19 cellular contexts compared by ENCODE assay signal in genomic region chr13:45301263-45301662, GRCh38.
"Had no signal": no experiment of that assay in that cellular context is flagged by ENCODE, and none has a peak within 500 bp of the region (broad histone marks: within the 10 kb centered on the region; RNA-seq: fewer than 3 reads in every experiment).

No MANE protein-coding gene starts in this region.

- H3K9me3 Mint-ChIP-seq: activated naive CD4-positive, alpha-beta T cell treated with anti-CD3 and anti-CD28 coated beads, Interleukin-2, amount 50 U/mL, for 72 hours had no signal

- ATAC-seq: activated CD4-positive, CD25-positive, alpha-beta regulatory T cell treated with anti-CD3 and anti-CD28 coated beads, Interleukin-2, amount 50 U/mL, for 24 hours; activated naive CD4-positive, alpha-beta T cell treated with anti-CD3 and anti-CD28 coated beads, Interleukin-2, amount 50 U/mL, for 72 hours; left lobe of liver had no signal

- DNase-seq: activated CD4-positive, alpha-beta T cell treated with anti-CD3 and anti-CD28 coated beads, Interleukin-2, amount 50 U/mL, for 1 hour; activated CD8-positive, alpha-beta memory T cell treated with anti-CD3 and anti-CD28 coated beads for 24 hours; activated CD8-positive, alpha-beta memory T cell treated with anti-CD3 and anti-CD28 coated beads, Interleukin-2, amount 50 U/mL, for 48 hours; activated effector memory CD4-positive, alpha-beta T cell treated with anti-CD3 and anti-CD28 coated beads, Interleukin-2, amount 50 U/mL, for 16 hours; activated T-cell treated with anti-CD3 and anti-CD28 coated beads, Interleukin-2, amount 50 U/mL, for 48 hours; adrenal gland; cerebellar nuclear complex; cortex of kidney; mammary epithelial cell; stimulated activated CD4-positive, alpha-beta T cell treated with anti-CD3 and anti-CD28 coated beads, Interleukin-2, amount 100 ng/mL, for 24 hours; stimulated activated naive CD4-positive, alpha-beta T cell treated with Interleukin-2 at 50 U/mL for 16 hours; substantia nigra; transverse colon had no signal

- H3K36me3 ChIP-seq: adrenal gland, prostate gland, right atrium auricular region, transverse colon, vagina had no signal

- H3K9me3 ChIP-seq: adrenal gland, prostate gland, right atrium auricular region, transverse colon, vagina had no signal

- H3K36me3 Mint-ChIP-seq: activated naive CD4-positive, alpha-beta T cell treated with anti-CD3 and anti-CD28 coated beads, Interleukin-2, amount 50 U/mL, for 72 hours had no signal

- H3K27ac ChIP-seq: adrenal gland, prostate gland, right atrium auricular region, transverse colon, vagina had no signal

- H3K27me3 ChIP-seq: adrenal gland, right atrium auricular region, vagina had no signal

- H3K27ac Mint-ChIP-seq: activated naive CD4-positive, alpha-beta T cell treated with anti-CD3 and anti-CD28 coated beads, Interleukin-2, amount 50 U/mL, for 72 hours had no signal

- H3K4me3 ChIP-seq: adrenal gland, prostate gland, right atrium auricular region, transverse colon, vagina had no signal

- H3K4me1 ChIP-seq: adrenal gland, prostate gland, transverse colon, vagina had no signal
